ENCODE assay signal across 17 cellular contexts in genomic region chr2:2243666-2244065, GRCh38.
"Had no signal": no experiment of that assay in that cellular context is flagged by ENCODE, and none has a peak within 500 bp of the region (broad histone marks: within the 10 kb centered on the region; RNA-seq: fewer than 3 reads in every experiment).

No MANE protein-coding gene starts in this region.

- ATAC-seq: esophagus mucosa, gastrocnemius medialis, heart right ventricle, left lobe of liver, natural killer cell had no signal

- H3K4me3 ChIP-seq: gastrocnemius medialis, heart right ventricle, ovary, right atrium auricular region, sigmoid colon, stomach had no signal

- DNase-seq: effector memory CD4-positive, alpha-beta T cell; gastrocnemius medialis; heart right ventricle; islet precursor cell; mammary epithelial cell; natural killer cell; nucleus accumbens; ovary; sigmoid colon; small intestine; stimulated activated CD4-positive, alpha-beta T cell treated with anti-CD3 and anti-CD28 coated beads, Interleukin-12 subunit alpha, Interleukin-12 subunit beta, amount 100 ng/mL, for 4 hours; stimulated activated naive CD4-positive, alpha-beta T cell; stomach; trophoblast cell had no signal

- H3K27ac ChIP-seq: gastrocnemius medialis, heart right ventricle, ovary, right atrium auricular region, sigmoid colon, stomach had no signal

- H3K4me1 ChIP-seq: gastrocnemius medialis, heart right ventricle, right atrium auricular region, sigmoid colon, stomach had no signal

- H3K27me3 ChIP-seq: gastrocnemius medialis, ovary, right atrium auricular region, sigmoid colon had no signal

- H3K9me3 ChIP-seq: gastrocnemius medialis, heart right ventricle, ovary, right atrium auricular region, sigmoid colon, stomach had no signal

- H3K36me3 ChIP-seq: gastrocnemius medialis, heart right ventricle, ovary, right atrium auricular region, sigmoid colon, stomach had no signal
